In the genomic region with DNA sequence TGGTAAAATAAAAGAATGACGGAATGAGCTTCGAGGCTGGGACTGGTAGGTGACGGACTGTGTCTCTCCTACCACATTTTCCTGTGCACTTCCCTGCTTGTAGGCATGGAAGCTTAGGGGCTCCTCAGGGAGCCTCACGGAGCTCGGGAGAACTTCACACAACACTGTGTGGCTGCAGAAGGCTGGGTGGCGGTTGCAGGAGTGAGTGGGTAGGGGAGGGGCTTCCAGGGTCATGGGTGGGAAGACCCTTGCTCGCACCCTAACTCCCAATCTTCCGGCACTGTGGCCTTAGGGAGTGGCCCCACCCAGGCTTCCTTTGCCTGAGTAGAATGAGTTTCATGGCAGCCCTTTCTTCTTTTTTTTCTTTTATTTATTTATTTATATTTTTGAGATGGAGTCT, we compare ENCODE assay signal across 11 cellular contexts.
"Had no signal": no experiment of that assay in that cellular context is flagged by ENCODE, and none has a peak within 500 bp of the region (broad histone marks: within the 10 kb centered on the region; RNA-seq: fewer than 3 reads in every experiment).

No MANE protein-coding gene starts in this region.

- H3K27ac ChIP-seq: cardiac muscle cell had no signal

- FAIRE-seq: kidney had no signal

- H3K27me3 ChIP-seq: left lung, upper lobe of left lung had no signal

- H3K4me3 ChIP-seq: cardiac muscle cell, left lung, upper lobe of left lung had no signal

- ATAC-seq: natural killer cell had no signal

- DNase-seq: activated CD4-positive, alpha-beta T cell treated with anti-CD3 and anti-CD28 coated beads, Interleukin-2, amount 50 U/mL, for 48 hours; dermis blood vessel endothelial cell; effector memory CD4-positive, alpha-beta T cell; foreskin melanocyte; kidney; mesenchymal stem cell; natural killer cell; stimulated activated CD4-positive, alpha-beta T cell treated with anti-CD3 and anti-CD28 coated beads, Interleukin-2, amount 100 ng/mL, for 48 hours had no signal

- H3K36me3 ChIP-seq: cardiac muscle cell, left lung, upper lobe of left lung had no signal
